Comparison of ENCODE assay signal across 16 cellular contexts in genomic region chr5:103598997-103599556, GRCh38. TPM values are rescaled to one million over a fixed set of nuclear protein-coding genes. Genes with fewer than 3 reads are reported as not detected.
DNase-seq lines count a peak whose midpoint lies in the region; ATAC-seq and TF ChIP-seq lines count a peak whose summit lies in the region.
"Had no signal": no experiment of that assay in that cellular context is flagged by ENCODE, and none has a peak within 500 bp of the region (broad histone marks: within the 10 kb centered on the region; RNA-seq: fewer than 3 reads in every experiment).

No MANE protein-coding gene starts in this region.

- peak; percentile 55 for ATAC-seq in GM18868 (IDR thresholded peaks at IDR 0.05; ENCODE audit: unreplicated experiment)
- no peak for ATAC-seq in upper lobe of right lung
- no peak for ATAC-seq in GM18517 (IDR thresholded peaks at IDR 0.05; ENCODE audit: unreplicated experiment)

- intact Hi-C loops in upper lobe of right lung (cut with DNase I): no loop called here

- H3K27ac ChIP-seq in smooth muscle cell (ENCODE audit: low read depth) (no peak overlapping the region), Peyer's patch (no peak overlapping the region), upper lobe of right lung (no peak overlapping the region)

- TF ChIP-seq CTCF in AG10803 (conservative IDR thresholded peaks at IDR 0.05; ENCODE audit: low read length) (no peak), fibroblast of the aortic adventitia (IDR thresholded peaks at IDR 0.05; ENCODE audit: insufficient read depth, low read length) (no peak), smooth muscle cell (IDR thresholded peaks at IDR 0.05; ENCODE audit: borderline replicate concordance, insufficient read depth, poor library complexity, severe bottlenecking) (no peak), Peyer's patch (IDR thresholded peaks at IDR 0.05) (no peak), upper lobe of right lung (IDR thresholded peaks at IDR 0.05) (no peak)

- no peak overlapping the region for H3K4me2 ChIP-seq in smooth muscle cell

- H3K4me1 ChIP-seq in smooth muscle cell (ENCODE audit: low read depth) (no peaks in the 10 kb centered on the region), Peyer's patch (no peaks in the 10 kb centered on the region), upper lobe of right lung (no peaks in the 10 kb centered on the region)

- no peak overlapping the region for H3K9ac ChIP-seq in smooth muscle cell (ENCODE audit: low read depth)

- DNase-seq in AG10803 (ENCODE audit: low read depth) (peak; percentile 66), astrocyte of the hippocampus (ENCODE audit: low read depth, low spot score) (peak; percentile 24), fibroblast of the aortic adventitia (ENCODE audit: low read depth) (peak; percentile 52), smooth muscle cell (lab: John Stamatoyannopoulos, UW; ENCODE audit: unreplicated experiment) (no peak), Peyer's patch (no peak), upper lobe of right lung (no peak)
- DNase-seq: CD4-positive, alpha-beta memory T cell; DMS79; GDM1; HCEC 1CT; NCI-H1092 treated with DMSO at 0.1 percent for 48 hours; NCI-H1694 treated with DMSO at 0.1 percent for 48 hours; NCI-H82; SHP77 treated with DMSO at 0.1 percent for 48 hours had no signal

- H3K36me3 ChIP-seq in smooth muscle cell (ENCODE audit: low read depth) (no peaks in the 10 kb centered on the region), Peyer's patch (no peaks in the 10 kb centered on the region), upper lobe of right lung (no peaks in the 10 kb centered on the region)

- no peak for TF ChIP-seq POLR2A in Peyer's patch (IDR thresholded peaks at IDR 0.05)

- no peak overlapping the region for H2AFZ ChIP-seq in smooth muscle cell (ENCODE audit: low read depth)

- H3K79me2 ChIP-seq in smooth muscle cell (ENCODE audit: low read depth): no peaks in the 10 kb centered on the region

- H3K9me3 ChIP-seq in smooth muscle cell (replicated peaks; ENCODE audit: low read depth) (no peaks in the 10 kb centered on the region), Peyer's patch (no peaks in the 10 kb centered on the region), upper lobe of right lung (no peaks in the 10 kb centered on the region)

- H3K27me3 ChIP-seq in smooth muscle cell (ENCODE audit: low read depth) (no peaks in the 10 kb centered on the region), Peyer's patch (no peaks in the 10 kb centered on the region), upper lobe of right lung (no peaks in the 10 kb centered on the region)

- H3K4me3 ChIP-seq in AG10803 (ENCODE audit: low read length): no peak overlapping the region
- H3K4me3 ChIP-seq in fibroblast of the aortic adventitia (ENCODE audit: low read depth, low read length): no peak overlapping the region
- no peak overlapping the region for H3K4me3 ChIP-seq in smooth muscle cell
- no peak overlapping the region for H3K4me3 ChIP-seq in Peyer's patch
- H3K4me3 ChIP-seq in upper lobe of right lung: no peak overlapping the region

- WGBS in smooth muscle cell (ENCODE audit: low lambda C conversion rate): 90% methylated on average over 3 of the region's 3 CpGs

- H3F3A ChIP-seq in smooth muscle cell (ENCODE audit: low read depth): no peaks in the 10 kb centered on the region

- H4K20me1 ChIP-seq in smooth muscle cell (ENCODE audit: low read depth): no peaks in the 10 kb centered on the region

RNA-seq across cellular contexts. Expression of gene NUDT12, which starts 36.5 kb away (rescaled TPM):
- 10.7 and 16.8 TPM in 2 replicates for total RNA-seq in fibroblast of the aortic adventitia (ENCODE audit: low replicate concordance)
- 14.9 and 16.6 TPM in 2 replicates for total RNA-seq in smooth muscle cell
- 6.5 and 6.7 TPM in 2 replicates for polyA plus RNA-seq in smooth muscle cell
- 10 to 100 TPM; 15.7 to 24.9 (median 19.6) TPM for total RNA-seq in Peyer's patch
- total RNA-seq in upper lobe of right lung: 10.5 TPM

Comparison
In these comparisons a context has a peak if more than half of its experiments do, and no peak if none do; other contexts are left out.
1. DNase-seq: peak in AG10803 (single experiment), astrocyte of the hippocampus (single experiment) and fibroblast of the aortic adventitia (single experiment); none in smooth muscle cell (single experiment), Peyer's patch (0 of 3) and upper lobe of right lung (single experiment).